26 cellular contexts compared by ENCODE assay signal in the genomic region with DNA sequence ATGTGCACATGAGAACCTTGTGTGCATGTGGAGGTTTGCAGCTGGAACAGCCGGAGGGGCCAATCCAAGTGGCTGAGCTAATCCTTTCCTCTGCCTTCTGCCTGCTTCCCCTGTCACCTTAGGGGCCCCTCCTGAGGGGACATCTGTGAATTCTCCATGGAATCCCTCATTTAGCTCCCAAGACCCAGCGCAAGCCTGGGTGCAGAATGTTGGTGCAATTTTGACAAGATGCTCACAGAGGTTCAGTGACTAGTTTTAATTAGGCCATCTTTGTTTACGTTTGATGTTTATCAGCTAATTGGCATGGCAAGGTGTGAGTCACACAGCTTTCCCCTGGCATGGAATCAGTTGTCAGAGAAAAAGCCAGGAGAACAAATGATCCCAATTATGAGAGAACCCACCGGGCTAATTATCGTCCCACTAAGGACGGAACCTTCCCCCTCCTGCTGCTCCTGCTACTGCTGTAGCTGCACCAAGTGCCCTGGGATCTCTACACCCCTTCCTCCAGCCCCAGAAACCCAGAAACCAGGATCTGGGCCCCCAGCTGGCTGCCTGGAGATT.
DNase-seq lines count a peak whose midpoint lies in the region; TF ChIP-seq lines count a peak whose summit lies in the region.
"Had no signal": no experiment of that assay in that cellular context is flagged by ENCODE, and none has a peak within 500 bp of the region (broad histone marks: within the 10 kb centered on the region; RNA-seq: fewer than 3 reads in every experiment).

No MANE protein-coding gene starts in this region.

- H3K4me3 ChIP-seq in Karpas-422 (ENCODE audit: low read length) (no peak overlapping the region), PC-9 (no peak overlapping the region), testis (no peak overlapping the region), spleen (no peak overlapping the region)
- H3K4me3 ChIP-seq: body of pancreas, coronary artery, esophagus squamous epithelium, gastroesophageal sphincter, HAP-1, Peyer's patch, prostate gland, SK-N-MC, vagina had no signal

- TF ChIP-seq CTCF in PC-9 (conservative IDR thresholded peaks at IDR 0.05) (no peak), glutamatergic neuron (IDR thresholded peaks at IDR 0.05; ENCODE audit: partially characterized antibody, unreplicated experiment) (no peak), testis (IDR thresholded peaks at IDR 0.05) (no peak), spleen (IDR thresholded peaks at IDR 0.05 in 8 of 11, conservative IDR thresholded peaks at IDR 0.05 in 3 of 11) (no peak)

- H3K4me2 ChIP-seq in Karpas-422 (ENCODE audit: low read depth, low read length, poor library complexity, severe bottlenecking) (no peak overlapping the region), PC-9 (peak overlapping the region; percentile 63)

- TF ChIP-seq POLR2A in testis (IDR thresholded peaks at IDR 0.05) (no peak), spleen (IDR thresholded peaks at IDR 0.05) (no peak)

- no peak overlapping the region for H3K4me3 Mint-ChIP-seq in glutamatergic neuron (ENCODE audit: unreplicated experiment)
- H3K4me3 Mint-ChIP-seq: activated CD4-positive, alpha-beta memory T cell treated with anti-CD3 and anti-CD28 coated beads, Interleukin-2, amount 10 ng/mL, durations not matched to agents 7 days and 5 days; activated naive CD8-positive, alpha-beta T cell treated with anti-CD3 and anti-CD28 coated beads, Interleukin-2, amount 50 U/mL, for 24 hours; stimulated activated naive B cell treated with anti-CD40 and anti-IgM and Interleukin-4, amounts not matched to agents 10 μg/mL and 1 μg/mL and 100 μg/mL, for 72 hours; T-helper 2 cell treated with Interferon-gamma antibody and Interleukin-4, amounts not matched to agents 5 μg/mL and 100 μg/mL, for 36 hours had no signal

- H3K79me2 ChIP-seq in Karpas-422 (ENCODE audit: low read length) (no peaks in the 10 kb centered on the region), PC-9 (ENCODE audit: low read depth) (no peaks in the 10 kb centered on the region)

- WGBS in testis, 2 donors = 43 to 59% methylated on average over 6 of the region's 6 CpGs
- WGBS in spleen, 5 donors = 41 to 57% (median 51%) methylated on average over 6 of the region's 6 CpGs

- H3K36me3 ChIP-seq in Karpas-422 (ENCODE audit: insufficient read depth, low read length) = no peaks in the 10 kb centered on the region
- no peaks in the 10 kb centered on the region for H3K36me3 ChIP-seq in PC-9 (ENCODE audit: low read depth)
- H3K36me3 ChIP-seq in testis (ENCODE audit: low read depth, missing control alignments) = no peaks in the 10 kb centered on the region
- no peaks in the 10 kb centered on the region for H3K36me3 ChIP-seq in spleen
- H3K36me3 ChIP-seq: esophagus squamous epithelium, gastroesophageal sphincter, HAP-1, Peyer's patch, prostate gland, vagina had no signal

- H3K9me3 ChIP-seq in Karpas-422 (ENCODE audit: low read length) (no peaks in the 10 kb centered on the region), PC-9 (ENCODE audit: insufficient read depth, low read depth) (no peaks in the 10 kb centered on the region), testis (no peaks in the 10 kb centered on the region), spleen (no peaks in the 10 kb centered on the region)
- H3K9me3 ChIP-seq: body of pancreas, esophagus squamous epithelium, gastroesophageal sphincter, HAP-1, Peyer's patch, prostate gland, vagina had no signal

- H3K27ac ChIP-seq in Karpas-422 (ENCODE audit: low read length) = no peak overlapping the region
- 0 out of 2 replicates have a peak overlapping the region, but pooled peaks have one; percentile 8 for H3K27ac ChIP-seq in PC-9
- no peak overlapping the region for H3K27ac ChIP-seq in testis
- no peak overlapping the region for H3K27ac ChIP-seq in spleen
- H3K27ac ChIP-seq: body of pancreas, coronary artery, esophagus squamous epithelium, gastroesophageal sphincter, Peyer's patch, prostate gland, SK-N-MC, vagina had no signal

- CTCF ChIA-PET in PC-9 (lab: Charles Lee) = interaction anchor here (0.6 kb wide), 2 partner anchors 178 to 477 kb away, joined by 3 read pairs; no protein-coding TSS in a partner anchor

- H2AFZ ChIP-seq in Karpas-422 (ENCODE audit: low read length) = no peak overlapping the region
- no peak overlapping the region for H2AFZ ChIP-seq in PC-9

- H3K27me3 Mint-ChIP-seq in glutamatergic neuron (ENCODE audit: unreplicated experiment) = peaks cover 1% of the 10 kb centered on the region

- H3K4me1 Mint-ChIP-seq in glutamatergic neuron (ENCODE audit: low read depth, unreplicated experiment) = peaks cover 20% of the 10 kb centered on the region
- H3K4me1 Mint-ChIP-seq: activated CD4-positive, alpha-beta memory T cell treated with anti-CD3 and anti-CD28 coated beads, Interleukin-2, amount 10 ng/mL, durations not matched to agents 7 days and 5 days; activated naive CD8-positive, alpha-beta T cell treated with anti-CD3 and anti-CD28 coated beads, Interleukin-2, amount 50 U/mL, for 24 hours; stimulated activated naive B cell treated with anti-CD40 and anti-IgM and Interleukin-4, amounts not matched to agents 10 μg/mL and 1 μg/mL and 100 μg/mL, for 72 hours had no signal

- H3K4me1 ChIP-seq in Karpas-422 (ENCODE audit: low read length) (peaks cover 4% of the 10 kb centered on the region; the same call in 1 of the 2 replicates), PC-9 (replicated peaks; ENCODE audit: insufficient read depth) (peaks cover 67% of the 10 kb centered on the region), testis (no peaks in the 10 kb centered on the region), spleen (no peaks in the 10 kb centered on the region)
- H3K4me1 ChIP-seq: HAP-1, Peyer's patch, prostate gland, vagina had no signal

- H3K9ac ChIP-seq in Karpas-422 (ENCODE audit: low read length) = no peak overlapping the region

- no peaks in the 10 kb centered on the region for H3K36me3 Mint-ChIP-seq in glutamatergic neuron (ENCODE audit: unreplicated experiment)
- H3K36me3 Mint-ChIP-seq: stimulated activated naive B cell treated with anti-CD40 and anti-IgM and Interleukin-4, amounts not matched to agents 10 μg/mL and 1 μg/mL and 100 μg/mL, for 72 hours had no signal

- no peak overlapping the region for H3K27ac Mint-ChIP-seq in glutamatergic neuron (ENCODE audit: unreplicated experiment)
- H3K27ac Mint-ChIP-seq: activated CD4-positive, alpha-beta memory T cell treated with anti-CD3 and anti-CD28 coated beads, Interleukin-2, amount 10 ng/mL, durations not matched to agents 7 days and 5 days; activated naive CD8-positive, alpha-beta T cell treated with anti-CD3 and anti-CD28 coated beads, Interleukin-2, amount 50 U/mL, for 24 hours; stimulated activated naive B cell treated with anti-CD40 and anti-IgM and Interleukin-4, amounts not matched to agents 10 μg/mL and 1 μg/mL and 100 μg/mL, for 72 hours; T-helper 2 cell treated with Interferon-gamma antibody and Interleukin-4, amounts not matched to agents 5 μg/mL and 100 μg/mL, for 36 hours had no signal

- intact Hi-C loops in PC-9 (cut with micrococcal nuclease; ENCODE audit: unreplicated experiment) (loop anchor here (5.0 to 10.0 kb wide), 2 partner anchors 300 to 387 kb away; no protein-coding TSS in a partner anchor), testis (cut with DNase I; ENCODE audit: low total_unique reads) (loop anchor here (5.0 kb wide), 1 partner anchor 382 kb away; no protein-coding TSS in a partner anchor), spleen (cut with DNase I; ENCODE audit: low total_unique reads) (loop anchor here (10.0 kb wide), 1 partner anchor 480 kb away; no protein-coding TSS in a partner anchor)

- H3K9me3 Mint-ChIP-seq in glutamatergic neuron (ENCODE audit: unreplicated experiment) = no peaks in the 10 kb centered on the region
- H3K9me3 Mint-ChIP-seq: activated CD4-positive, alpha-beta memory T cell treated with anti-CD3 and anti-CD28 coated beads, Interleukin-2, amount 10 ng/mL, durations not matched to agents 7 days and 5 days; activated naive CD8-positive, alpha-beta T cell treated with anti-CD3 and anti-CD28 coated beads, Interleukin-2, amount 50 U/mL, for 24 hours; T-helper 2 cell treated with Interferon-gamma antibody and Interleukin-4, amounts not matched to agents 5 μg/mL and 100 μg/mL, for 36 hours had no signal

- BruUV-seq in PC-9 (replicated peaks; lab: Mats Ljungman, UMichigan) = no TSS peak

- H3K9me2 ChIP-seq in Karpas-422 (replicated peaks; ENCODE audit: insufficient read depth, low read length) (no peaks in the 10 kb centered on the region), PC-9 (ENCODE audit: insufficient read depth) (no peaks in the 10 kb centered on the region)

- H3F3A ChIP-seq in PC-9 (ENCODE audit: insufficient read depth, low read depth) = peaks cover 41% of the 10 kb centered on the region

- no peaks in the 10 kb centered on the region for H3K27me3 ChIP-seq in Karpas-422 (ENCODE audit: low read length)
- H3K27me3 ChIP-seq in PC-9 (ENCODE audit: insufficient read depth, low read depth) = no peaks in the 10 kb centered on the region
- H3K27me3 ChIP-seq in testis = no peaks in the 10 kb centered on the region
- peaks cover 0 to 77% (median 11%) of the 10 kb centered on the region in 7 donors for H3K27me3 ChIP-seq in spleen (replicated peaks in 1 of 7)
- H3K27me3 ChIP-seq: body of pancreas, Peyer's patch, vagina had no signal

- POLR2A ChIA-PET in PC-9 (lab: Charles Lee; ENCODE audit: unreplicated experiment) = interaction anchor here (0.6 kb wide), 1 partner anchor 257 kb away, joined by 5 read pairs; no protein-coding TSS in a partner anchor

- H4K20me1 ChIP-seq in Karpas-422 (ENCODE audit: insufficient read depth, low read depth, low read length) (no peaks in the 10 kb centered on the region), PC-9 (ENCODE audit: insufficient read depth) (no peaks in the 10 kb centered on the region)

- DNase-seq in DMS 273 treated with DMSO at 0.1 percent for 48 hours (lab: John Stamatoyannopoulos, UW) (peak; percentile 84), Karpas-422 (peak; percentile 19), PC-9 (peak in 1 of 2 experiments; percentile 86), glutamatergic neuron (peak; percentile 19), testis (no peak), Ammon's horn (ENCODE audit: low spot score) (no peak), HK-2 (ENCODE audit: unreplicated experiment) (no peak), spleen (no peak)
- DNase-seq: activated CD4-positive, alpha-beta memory T cell treated with anti-CD3 and anti-CD28 coated beads, Interleukin-2, amount 10 ng/mL, durations not matched to agents 7 days and 5 days; activated CD4-positive, CD25-positive, alpha-beta regulatory T cell; activated effector memory CD4-positive, alpha-beta T cell treated with anti-CD3 and anti-CD28 coated beads, Interleukin-2, amount 50 U/mL, for 16 hours; activated naive CD8-positive, alpha-beta T cell treated with anti-CD3 and anti-CD28 coated beads, Interleukin-2, amount 50 U/mL, for 24 hours; body of pancreas; esophagus squamous epithelium; NCI-H774; Peyer's patch; small intestine; stimulated activated CD4-positive, alpha-beta T cell treated with anti-CD3 and anti-CD28 coated beads, Interleukin-2, amount 100 ng/mL, for 48 hours; stimulated activated naive B cell treated with anti-CD40 and anti-IgM and Interleukin-4, amounts not matched to agents 10 μg/mL and 1 μg/mL and 100 μg/mL, for 72 hours had no signal

Comparison
In these comparisons a context has a peak if more than half of its experiments do, and no peak if none do; other contexts are left out.
1. DNase-seq: peak in DMS 273 treated with DMSO at 0.1 percent for 48 hours (single experiment), Karpas-422 (single experiment) and glutamatergic neuron (single experiment); none in testis (single experiment), Ammon's horn (single experiment), HK-2 (single experiment) and spleen (single experiment).